ENCODE assay signal across 7 cellular contexts in genomic region chr17:62968445-62968923, GRCh38. TPM values are rescaled to one million over a fixed set of nuclear protein-coding genes. Genes with fewer than 3 reads are reported as not detected.
DNase-seq lines count a peak whose midpoint lies in the region; ATAC-seq and TF ChIP-seq lines count a peak whose summit lies in the region.

No MANE protein-coding gene starts in this region.

- peak overlapping the region; percentile 97 for H3K4me3 Mint-ChIP-seq in HFFc6

- H3K27me3 ChIP-seq in iPS-18a (ENCODE audit: control insufficient read depth, insufficient read depth, low read length) = peaks cover 37% of the 10 kb centered on the region

- peaks cover 21% of the 10 kb centered on the region for H3K36me3 Mint-ChIP-seq in HFFc6 (ENCODE audit: low read depth)

- H3K36me3 ChIP-seq in iPS-18a (ENCODE audit: control insufficient read depth, low read depth, low read length) = no peaks in the 10 kb centered on the region

- peaks cover 12% of the 10 kb centered on the region for H3K4me1 ChIP-seq in iPS-18a (ENCODE audit: control insufficient read depth, low read depth, low read length)

- H3K4me3 ChIP-seq in GM12865 (ENCODE audit: low read depth, low read length) (no peak overlapping the region), iPS-18a (ENCODE audit: low read length) (peak overlapping the region; percentile 7)

- no peak overlapping the region for H3K9ac ChIP-seq in iPS-18a (ENCODE audit: low read length)

- DNase-seq in GM12865 (ENCODE audit: low read depth) (peak; percentile 81), HFFc6 (peak; percentile 91), NCI-H1105 treated with DMSO at 0.1 percent for 48 hours (lab: John Stamatoyannopoulos, UW) (peak; percentile 87), astrocyte of the hippocampus (ENCODE audit: low read depth, low spot score) (peak; percentile 90), smooth muscle cell of the brain vasculature (ENCODE audit: low read depth, low spot score) (peak; percentile 70)

- H3K27me3 Mint-ChIP-seq in HFFc6 (ENCODE audit: insufficient read depth) = peaks cover 3% of the 10 kb centered on the region

- TF ChIP-seq CTCF in GM12865 (IDR thresholded peaks at IDR 0.05; ENCODE audit: insufficient read depth, low read depth, low read length, missing control alignments) (peak; percentile 69), HFFc6 (IDR thresholded peaks at IDR 0.05) (peak; percentile 89)

- peaks cover 68% of the 10 kb centered on the region for H3K4me1 Mint-ChIP-seq in HFFc6 (ENCODE audit: low read depth)

- no peaks in the 10 kb centered on the region for H3K9me3 Mint-ChIP-seq in HFFc6

- peak overlapping the region; percentile 42; the same call in 1 of the 2 replicates for H3K27ac Mint-ChIP-seq in HFFc6

- peak; percentile 87 for ATAC-seq in SK-N-SH treated with all-trans-retinoic acid at 6 μM for 48 hours

- no peaks in the 10 kb centered on the region for H3K9me3 ChIP-seq in iPS-18a (ENCODE audit: control insufficient read depth, low read depth, low read length)

- no peak overlapping the region for H3K27ac ChIP-seq in iPS-18a (ENCODE audit: low read length)

TF ChIP-seq in SK-N-SH treated with all-trans-retinoic acid at 6 μM for 48 hours, 23 proteins besides CTCF, POLR2A, EP300 and RAD21:
- TF ChIP-seq GLIS3 (CRISPR knock-in tag; IDR thresholded peaks at IDR 0.05) (0 out of 2 replicates have a peak, but pooled peaks have one; percentile 24), TSHZ2 (CRISPR knock-in tag; IDR thresholded peaks at IDR 0.05) (no peak; the same call in 1 of the 2 replicates), TCF4 (CRISPR knock-in tag; IDR thresholded peaks at IDR 0.05; ENCODE audit: borderline replicate concordance) (0 out of 2 replicates have a peak, but pooled peaks have one; percentile 16), ZNF70 (CRISPR knock-in tag; IDR thresholded peaks at IDR 0.05) (no peak)

RNA-seq across cellular contexts. Expression of gene TANC2, which starts 2.4 kb away (rescaled TPM):
- total RNA-seq in HFFc6 (2021; fragmentation: NEBNext Ultra II Directional; extraction: Animal tissue kit (Norgen Biotek cat#: 25700)) = 100 to 1,000 TPM in 1 of 6 experiments, 10 to 100 TPM in 5; 65.7 to 103 (median 73.4) TPM
